In genomic region chr1:24526045-24526444, GRCh38 we compare ENCODE assay signal across 1 cellular context.
TF ChIP-seq lines count a peak whose summit lies in the region.

No MANE protein-coding gene starts in this region.

TF ChIP-seq in WTC11, 78 proteins besides CTCF, POLR2A, EP300 and RAD21:
- TF ChIP-seq GRHL2 (CRISPR knock-in tag; IDR thresholded peaks at IDR 0.05; ENCODE audit: insufficient replicate concordance, severe bottlenecking) (no peak), ZNF121 (CRISPR knock-in tag; IDR thresholded peaks at IDR 0.05) (peak; percentile 48; the same call in 1 of the 2 replicates)
